16 cellular contexts compared by ENCODE assay signal in genomic region chr11:1151366-1152315, GRCh38. TPM values are rescaled to one million over a fixed set of nuclear protein-coding genes. Genes with fewer than 3 reads are reported as not detected.
A peak's percentile ranks its signal among the peaks of the same experiment; 100 is the strongest.
DNase-seq lines count a peak whose midpoint lies in the region; ATAC-seq, FAIRE-seq and TF ChIP-seq lines count a peak whose summit lies in the region.
"Had no signal": no experiment of that assay in that cellular context is flagged by ENCODE, and none has a peak within 500 bp of the region (broad histone marks: within the 10 kb centered on the region; RNA-seq: fewer than 3 reads in every experiment).

No MANE protein-coding gene starts in this region.

- H3K27ac Mint-ChIP-seq in activated naive CD4-positive, alpha-beta T cell treated with anti-CD3 and anti-CD28 coated beads for 36 hours, result no peak overlapping the region
- H3K27ac Mint-ChIP-seq: activated T-cell treated with anti-CD3 and anti-CD28 coated beads, Interleukin-2, amount 50 U/mL, for 72 hours had no signal

- H3K36me3 ChIP-seq in Peyer's patch, result no peaks in the 10 kb centered on the region
- no peaks in the 10 kb centered on the region for H3K36me3 ChIP-seq in kidney (ENCODE audit: control insufficient read depth in 1 of 2, insufficient read depth in 2 of 2, low read length in 2 of 2)
- no peaks in the 10 kb centered on the region for H3K36me3 ChIP-seq in subcutaneous abdominal adipose tissue (ENCODE audit: control insufficient read depth in 5 of 5, insufficient read depth in 5 of 5, low read length in 5 of 5)

- CTCF ChIA-PET in activated naive CD4-positive, alpha-beta T cell treated with anti-CD3 and anti-CD28 coated beads for 36 hours (lab: Charles Lee), result no interaction called here

- peak; percentile 3 for DNase-seq in activated naive CD4-positive, alpha-beta T cell treated with anti-CD3 and anti-CD28 coated beads for 36 hours
- no peak for DNase-seq in activated naive CD4-positive, alpha-beta T cell treated with Interleukin-2 at 50 U/mL for 16 hours
- DNase-seq in Peyer's patch, result peak; percentile 10 to 47 (median 38)
- peak; percentile 73 for DNase-seq in kidney
- DNase-seq in amniotic stem cell (lab: John Stamatoyannopoulos, UW), result no peak
- DNase-seq in RKO (ENCODE audit: low spot score), result no peak
- DNase-seq: body of pancreas, GDM1, NCI-H2029 treated with DMSO at 0.1 percent for 48 hours had no signal

- H3K4me3 ChIP-seq in Peyer's patch (no peak overlapping the region), kidney (ENCODE audit: low read length in 2 of 2) (no peak overlapping the region), subcutaneous abdominal adipose tissue (ENCODE audit: low read depth in 1 of 5, low read length in 5 of 5) (no peak overlapping the region)
- H3K4me3 ChIP-seq: body of pancreas, skin epidermis had no signal

- TF ChIP-seq CTCF in Peyer's patch (IDR thresholded peaks at IDR 0.05), result no peak
- no peak for TF ChIP-seq CTCF in kidney (IDR thresholded peaks at IDR 0.05; ENCODE audit: borderline replicate concordance, extremely low read depth, insufficient read depth)

- H3K27me3 ChIP-seq in Peyer's patch (no peaks in the 10 kb centered on the region), subcutaneous abdominal adipose tissue (ENCODE audit: control insufficient read depth in 5 of 5, insufficient read depth in 4 of 5, low read length in 5 of 5) (peaks cover 0 to 3% (median 2%) of the 10 kb centered on the region in 5 donors)
- H3K27me3 ChIP-seq: body of pancreas had no signal

- H3K9ac ChIP-seq in kidney (ENCODE audit: low read length in 2 of 2) (no peak overlapping the region), subcutaneous abdominal adipose tissue (ENCODE audit: low read length in 5 of 5) (no peak overlapping the region)

- H3K27ac ChIP-seq in Peyer's patch (no peak overlapping the region), kidney (ENCODE audit: low read depth in 2 of 2, low read length in 2 of 2) (no peak overlapping the region), subcutaneous abdominal adipose tissue (ENCODE audit: low read depth, low read length) (peak overlapping the region; percentile 41)
- H3K27ac ChIP-seq: body of pancreas had no signal

- no peak overlapping the region for H3K4me3 Mint-ChIP-seq in activated naive CD4-positive, alpha-beta T cell treated with anti-CD3 and anti-CD28 coated beads for 36 hours
- H3K4me3 Mint-ChIP-seq: activated T-cell treated with anti-CD3 and anti-CD28 coated beads, Interleukin-2, amount 50 U/mL, for 72 hours; IgD-negative memory B cell had no signal

- H3K4me1 ChIP-seq in Peyer's patch, result no peaks in the 10 kb centered on the region
- no peaks in the 10 kb centered on the region for H3K4me1 ChIP-seq in kidney (ENCODE audit: control insufficient read depth in 1 of 2, insufficient read depth in 1 of 2, low read depth in 1 of 2, low read length in 2 of 2)
- H3K4me1 ChIP-seq in subcutaneous abdominal adipose tissue (ENCODE audit: control insufficient read depth in 5 of 5, insufficient read depth in 5 of 5, low read length in 5 of 5), result peaks cover 0 to 23% (median 19%) of the 10 kb centered on the region in 5 donors
- H3K4me1 ChIP-seq: body of pancreas had no signal

- TF ChIP-seq POLR2A in Peyer's patch (IDR thresholded peaks at IDR 0.05), result no peak

- H3K9me3 Mint-ChIP-seq in activated naive CD4-positive, alpha-beta T cell treated with anti-CD3 and anti-CD28 coated beads for 36 hours, result peaks cover 2% of the 10 kb centered on the region
- H3K9me3 Mint-ChIP-seq: IgD-negative memory B cell had no signal

- H3K9me3 ChIP-seq in Peyer's patch, result no peaks in the 10 kb centered on the region
- H3K9me3 ChIP-seq in kidney (ENCODE audit: control insufficient read depth in 1 of 2, low read length in 2 of 2), result no peaks in the 10 kb centered on the region
- H3K9me3 ChIP-seq in subcutaneous abdominal adipose tissue (ENCODE audit: control insufficient read depth in 5 of 5, low read length in 5 of 5), result no peaks in the 10 kb centered on the region
- H3K9me3 ChIP-seq: body of pancreas had no signal

- intact Hi-C loops in activated naive CD4-positive, alpha-beta T cell treated with anti-CD3 and anti-CD28 coated beads for 36 hours (cut with micrococcal nuclease), result no loop called here
- intact Hi-C loops in kidney (cut with DNase I), result no loop called here

- H3K27me3 Mint-ChIP-seq in activated naive CD4-positive, alpha-beta T cell treated with anti-CD3 and anti-CD28 coated beads for 36 hours (ENCODE audit: low read depth), result peaks cover 5% of the 10 kb centered on the region

- peaks cover 1% of the 10 kb centered on the region for H3K36me3 Mint-ChIP-seq in activated naive CD4-positive, alpha-beta T cell treated with anti-CD3 and anti-CD28 coated beads for 36 hours (ENCODE audit: low read depth)
- H3K36me3 Mint-ChIP-seq: IgD-negative memory B cell had no signal

- ATAC-seq in GM21717 (IDR thresholded peaks at IDR 0.05; ENCODE audit: unreplicated experiment), result no peak
- ATAC-seq: body of pancreas had no signal

- FAIRE-seq in kidney (lab: Jason Lieb, UNC), result no peak
- FAIRE-seq: TTC549, urothelium cell line had no signal

- H3K4me1 Mint-ChIP-seq in activated naive CD4-positive, alpha-beta T cell treated with anti-CD3 and anti-CD28 coated beads for 36 hours (ENCODE audit: low read depth), result peaks cover 4% of the 10 kb centered on the region

RNA-seq across cellular contexts. Expression of gene MUC5AC, which starts 6.1 kb away (rescaled TPM):
- total RNA-seq in activated naive CD4-positive, alpha-beta T cell treated with anti-CD3 and anti-CD28 coated beads for 36 hours, result not detected
- not detected for total RNA-seq in Peyer's patch
- total RNA-seq in kidney, result 0.03 TPM
- polyA plus RNA-seq in kidney (ENCODE audit: insufficient read depth, low read depth, low replicate concordance), result not detected
- total RNA-seq: activated T-cell treated with anti-CD3 and anti-CD28 coated beads, Interleukin-2, amount 50 U/mL, for 72 hours had no signal
- polyA plus RNA-seq: IgD-negative memory B cell had no signal

Comparison
In these comparisons a context has a peak if more than half of its experiments do, and no peak if none do; other contexts are left out.
1. DNase-seq: peak in activated naive CD4-positive, alpha-beta T cell treated with anti-CD3 and anti-CD28 coated beads for 36 hours (single experiment), Peyer's patch (3 of 3) and kidney (single experiment); none in activated naive CD4-positive, alpha-beta T cell treated with Interleukin-2 at 50 U/mL for 16 hours (single experiment), amniotic stem cell (single experiment) and RKO (single experiment).